8 cellular contexts compared by ENCODE assay signal in genomic region chr12:98418357-98419075, GRCh38.
DNase-seq lines count a peak whose midpoint lies in the region; ATAC-seq and TF ChIP-seq lines count a peak whose summit lies in the region.

No MANE protein-coding gene starts in this region.

- no peak overlapping the region for H2BK15ac ChIP-seq in mesendoderm (replicated peaks; ENCODE audit: low read depth)

- H3K4me1 ChIP-seq in Caco-2 (peaks cover 17% of the 10 kb centered on the region), GM23338 (ENCODE audit: insufficient read depth) (peaks cover 7% of the 10 kb centered on the region; the same call in 1 of the 2 replicates), mesendoderm (ENCODE audit: control insufficient read depth, low read depth, low read length) (peaks cover 4% of the 10 kb centered on the region), MM.1S (ENCODE audit: low read length) (no peaks in the 10 kb centered on the region)

- H3K9me3 Mint-ChIP-seq in Caco-2 (ENCODE audit: unreplicated experiment) (no peaks in the 10 kb centered on the region), GM23338 (no peaks in the 10 kb centered on the region), chondrocyte (ENCODE audit: low read depth) (no peaks in the 10 kb centered on the region)

- peak overlapping the region; percentile 0 for H2AFZ ChIP-seq in GM23338
- H2AFZ ChIP-seq in MM.1S (ENCODE audit: low read length) = no peak overlapping the region

- H3F3A ChIP-seq in GM23338 (replicated peaks; ENCODE audit: low read depth) = no peaks in the 10 kb centered on the region
- no peaks in the 10 kb centered on the region for H3F3A ChIP-seq in MM.1S (ENCODE audit: insufficient read depth, low read length)

- no CpG with 5 or more reads among the region's 7 CpGs for WGBS in mesendoderm (ENCODE audit: extremely low coverage, insufficient coverage, low lambda C conversion rate)

- no peak overlapping the region for H3K18ac ChIP-seq in mesendoderm (ENCODE audit: low read length)

- H3K4me3 Mint-ChIP-seq in Caco-2 (ENCODE audit: unreplicated experiment) (no peak overlapping the region), GM23338 (no peak overlapping the region), chondrocyte (ENCODE audit: unreplicated experiment) (peak overlapping the region; percentile 50)

- H3K36me3 Mint-ChIP-seq in Caco-2 (ENCODE audit: insufficient read depth, unreplicated experiment) (no peaks in the 10 kb centered on the region), GM23338 (ENCODE audit: low read depth) (no peaks in the 10 kb centered on the region), chondrocyte (ENCODE audit: low read depth) (no peaks in the 10 kb centered on the region)

- H3K79me1 ChIP-seq in mesendoderm (ENCODE audit: low read length) = no peaks in the 10 kb centered on the region

- no peak overlapping the region for H3K23ac ChIP-seq in mesendoderm (ENCODE audit: low read length)

- CTCF ChIA-PET in Caco-2 (lab: Charles Lee) = interaction anchor here (0.5 kb wide), 1 partner anchor 33 kb away, joined by 8 read pairs; no protein-coding TSS in a partner anchor

- H3K27me3 Mint-ChIP-seq in Caco-2 (ENCODE audit: insufficient read depth, unreplicated experiment) = no peaks in the 10 kb centered on the region
- H3K27me3 Mint-ChIP-seq in GM23338 (ENCODE audit: insufficient read depth, low read depth, poor library complexity) = peaks cover 7% of the 10 kb centered on the region
- no peaks in the 10 kb centered on the region for H3K27me3 Mint-ChIP-seq in chondrocyte (ENCODE audit: low read depth)

- H3K4me2 ChIP-seq in GM23338 (peak overlapping the region; percentile 4; the same call in 1 of the 2 replicates), mesendoderm (ENCODE audit: low read length) (no peak overlapping the region), MM.1S (ENCODE audit: low read depth, low read length) (no peak overlapping the region)

- H3K27ac ChIP-seq in GM23338 (ENCODE audit: low read depth) (no peak overlapping the region), mesendoderm (ENCODE audit: low read depth, low read length) (no peak overlapping the region), MM.1S (ENCODE audit: low read length) (no peak overlapping the region)

- no peaks in the 10 kb centered on the region for H3K9me2 ChIP-seq in GM23338 (ENCODE audit: insufficient read depth)
- no peaks in the 10 kb centered on the region for H3K9me2 ChIP-seq in MM.1S (replicated peaks; ENCODE audit: insufficient read depth, low read length)

- no TSS peak for BruUV-seq in Caco-2 (replicated peaks; lab: Mats Ljungman, UMichigan)

- no peaks in the 10 kb centered on the region for H3K79me2 ChIP-seq in GM23338 (replicated peaks; ENCODE audit: insufficient read depth)
- H3K79me2 ChIP-seq in mesendoderm (ENCODE audit: control insufficient read depth, insufficient read depth, low read length) = no peaks in the 10 kb centered on the region
- no peaks in the 10 kb centered on the region for H3K79me2 ChIP-seq in MM.1S (ENCODE audit: low read length)

- H3K9me3 ChIP-seq in Caco-2 = no peaks in the 10 kb centered on the region
- no peaks in the 10 kb centered on the region for H3K9me3 ChIP-seq in MM.1S (replicated peaks; ENCODE audit: insufficient read depth, low read length)

- no peak overlapping the region for H2BK5ac ChIP-seq in mesendoderm (ENCODE audit: low read length)

- H4K5ac ChIP-seq in mesendoderm (ENCODE audit: low read length) = no peak overlapping the region

- H3K56ac ChIP-seq in mesendoderm (ENCODE audit: low read length) = peak overlapping the region; percentile 45

- no peak overlapping the region for H3K4me3 ChIP-seq in Caco-2 (ENCODE audit: low read depth, low read length)
- no peak overlapping the region for H3K4me3 ChIP-seq in GM23338
- no peak overlapping the region for H3K4me3 ChIP-seq in mesendoderm (ENCODE audit: low read length)
- H3K4me3 ChIP-seq in MM.1S (ENCODE audit: low read length) = no peak overlapping the region

- POLR2A ChIA-PET in Caco-2 (lab: Charles Lee) = interaction anchor here (0.6 kb wide), 1 partner anchor 74 kb away, joined by 3 read pairs; no protein-coding TSS in a partner anchor

- no peak overlapping the region for H4K8ac ChIP-seq in mesendoderm (ENCODE audit: low read depth, low read length)

- TF ChIP-seq CTCF in Caco-2 (IDR thresholded peaks at IDR 0.05; ENCODE audit: insufficient read depth in 1 of 2, low read depth in 1 of 2, low read length in 1 of 2, severe bottlenecking in 1 of 2, unreplicated experiment in 1 of 2) (no peak), GM23338 (conservative IDR thresholded peaks at IDR 0.05; ENCODE audit: low read depth in 2 of 2) (no peak), chondrocyte (IDR thresholded peaks at IDR 0.05) (no peak), GM10266 (IDR thresholded peaks at IDR 0.05; ENCODE audit: control insufficient read depth, insufficient read depth, low read depth, missing control alignments) (no peak), MM.1S (IDR thresholded peaks at IDR 0.05; ENCODE audit: low read length) (no peak)

- H3K4me1 Mint-ChIP-seq in Caco-2 (ENCODE audit: low read depth, unreplicated experiment) (peaks cover 28% of the 10 kb centered on the region), GM23338 (peaks cover 24% of the 10 kb centered on the region), chondrocyte (ENCODE audit: low read depth) (peaks cover 42% of the 10 kb centered on the region)

- no peaks in the 10 kb centered on the region for H4K20me1 ChIP-seq in GM23338 (replicated peaks; ENCODE audit: insufficient read depth)
- H4K20me1 ChIP-seq in MM.1S (ENCODE audit: insufficient read depth, low read length) = no peaks in the 10 kb centered on the region

- H3K36me3 ChIP-seq in Caco-2 (ENCODE audit: control insufficient read depth, insufficient read depth, low read length) (no peaks in the 10 kb centered on the region), GM23338 (ENCODE audit: insufficient read depth) (no peaks in the 10 kb centered on the region), mesendoderm (ENCODE audit: control insufficient read depth, insufficient read depth, low read length) (no peaks in the 10 kb centered on the region), MM.1S (replicated peaks; ENCODE audit: insufficient read depth, low read length) (no peaks in the 10 kb centered on the region)

- no peak overlapping the region for H3K4ac ChIP-seq in mesendoderm (ENCODE audit: low read depth, low read length)

- H3K27me3 ChIP-seq in Caco-2 (replicated peaks; ENCODE audit: control insufficient read depth, insufficient read depth, low read length) (no peaks in the 10 kb centered on the region), GM23338 (ENCODE audit: insufficient read depth) (no peaks in the 10 kb centered on the region), mesendoderm (ENCODE audit: insufficient read depth, low read length, poor library complexity) (no peaks in the 10 kb centered on the region), MM.1S (replicated peaks; ENCODE audit: insufficient read depth, low read length) (no peaks in the 10 kb centered on the region)

- no peak overlapping the region for H2BK120ac ChIP-seq in mesendoderm (ENCODE audit: low read depth, low read length)

- H2AK5ac ChIP-seq in mesendoderm (ENCODE audit: low read length) = no peak overlapping the region

- peak overlapping the region; percentile 45 for H3K27ac Mint-ChIP-seq in Caco-2 (ENCODE audit: unreplicated experiment)
- peak overlapping the region; percentile 63; the same call in 1 of the 2 replicates for H3K27ac Mint-ChIP-seq in GM23338
- H3K27ac Mint-ChIP-seq in chondrocyte (ENCODE audit: unreplicated experiment) = peak overlapping the region; percentile 92

- no peak overlapping the region for H3K9ac ChIP-seq in mesendoderm (ENCODE audit: low read length)
- no peak overlapping the region for H3K9ac ChIP-seq in MM.1S (ENCODE audit: low read length)

- intact Hi-C loops in Caco-2 (cut with micrococcal nuclease; ENCODE audit: unreplicated experiment) = loop anchor here (5.0 kb wide), 1 partner anchor 579 kb away; no protein-coding TSS in a partner anchor

- in situ Hi-C loops in KBM-7 (cut with MboI; ENCODE audit: low pct_unique_long_range_greater_than_20kb, low sequenced_read_pairs) = no loop called here

- peak; percentile 69 for ATAC-seq in GM23338

- DNase-seq in Caco-2 (peak; percentile 76 to 84), GM23338 (ENCODE audit: low spot score) (peak; percentile 74), KBM-7 (peak; percentile 57), chondrocyte (ENCODE audit: low spot score) (peak; percentile 97), mesendoderm (peak; percentile 82), GM10266 (ENCODE audit: extremely low spot score) (no peak), MM.1S (no peak), NCI-H1105 treated with DMSO at 0.1 percent for 48 hours (lab: John Stamatoyannopoulos, UW) (no peak)

TF ChIP-seq in GM23338, 12 proteins besides CTCF, POLR2A, EP300 and RAD21 (continues in another document):
- no peak for TF ChIP-seq CREB1 (CRISPR knock-in tag; IDR thresholded peaks at IDR 0.05; ENCODE audit: low read depth)
- no peak for TF ChIP-seq EZH2 (IDR thresholded peaks at IDR 0.05; ENCODE audit: low read depth, unreplicated experiment)
- TF ChIP-seq ZNF114 (CRISPR knock-in tag; IDR thresholded peaks at IDR 0.05) = no peak
- TF ChIP-seq STAT1 (IDR thresholded peaks at IDR 0.05; ENCODE audit: unreplicated experiment) = no peak
- TF ChIP-seq JUNB (IDR thresholded peaks at IDR 0.05; ENCODE audit: unreplicated experiment) = no peak
- no peak for TF ChIP-seq POLR2AphosphoS5 (IDR thresholded peaks at IDR 0.05; ENCODE audit: low read depth)
- no peak for TF ChIP-seq EZH2phosphoT487 (IDR thresholded peaks at IDR 0.05; ENCODE audit: unreplicated experiment)

Comparison
In these comparisons a context has a peak if more than half of its experiments do, and no peak if none do; other contexts are left out.
1. DNase-seq: peak in Caco-2 (2 of 2), GM23338 (single experiment), KBM-7 (single experiment), chondrocyte (single experiment) and mesendoderm (single experiment); none in GM10266 (single experiment), MM.1S (single experiment) and NCI-H1105 treated with DMSO at 0.1 percent for 48 hours (single experiment).
2. Peak in every context shown above with its lines, with median percentiles within 50 percentile points of each other: H3K27ac Mint-ChIP-seq.